20 cellular contexts compared by ENCODE assay signal in genomic region chrX:336227-336626, GRCh38. TPM values are rescaled to one million over a fixed set of nuclear protein-coding genes. Genes with fewer than 3 reads are reported as not detected.
DNase-seq lines count a peak whose midpoint lies in the region; ATAC-seq, FAIRE-seq and TF ChIP-seq lines count a peak whose summit lies in the region.
"Had no signal": no experiment of that assay in that cellular context is flagged by ENCODE, and none has a peak within 500 bp of the region (broad histone marks: within the 10 kb centered on the region; RNA-seq: fewer than 3 reads in every experiment).

No MANE protein-coding gene starts in this region.

- H3K36me3 Mint-ChIP-seq in H9 (ENCODE audit: insufficient read depth in 1 of 3, low read depth in 3 of 3): peaks cover 26 to 46% (median 39%) of the 10 kb centered on the region in 3 experiments

- H3K4me3 ChIP-seq in SK-N-MC: no peak overlapping the region
- H3K4me3 ChIP-seq in kidney (ENCODE audit: low read length in 2 of 2): no peak overlapping the region
- H3K4me3 ChIP-seq in sigmoid colon: no peak overlapping the region
- H3K4me3 ChIP-seq: GM12878, SJSA1 had no signal

- H3K36me3 ChIP-seq in SK-N-MC (ENCODE audit: insufficient read depth, low read length): no peaks in the 10 kb centered on the region; the same call in 1 of the 2 replicates
- H3K36me3 ChIP-seq in kidney (ENCODE audit: control insufficient read depth in 1 of 2, insufficient read depth in 2 of 2, low read length in 2 of 2): no peaks in the 10 kb centered on the region
- peaks cover 0 to 6% (median 0%) of the 10 kb centered on the region in 4 donors for H3K36me3 ChIP-seq in sigmoid colon

- H2BK15ac ChIP-seq in H9 (ENCODE audit: low read depth, low read length): no peak overlapping the region

- no peak overlapping the region for H2AFZ ChIP-seq in H9 (ENCODE audit: low read length)

- H3K27ac Mint-ChIP-seq in H9: peak overlapping the region in 2 of 3 experiments; percentile 56 to 68; a peak in 3 of 7 replicates

- no peaks in the 10 kb centered on the region for H3K23me2 ChIP-seq in H9 (ENCODE audit: insufficient read length, low read depth, low read length, poor library complexity, severe bottlenecking)

- H4K20me1 ChIP-seq in H9 (ENCODE audit: control insufficient read depth, insufficient read depth, insufficient read length): no peaks in the 10 kb centered on the region

- H3K79me1 ChIP-seq in H9 (ENCODE audit: insufficient read depth, low read depth, low read length, poor library complexity, severe bottlenecking): no peaks in the 10 kb centered on the region

- H2BK120ac ChIP-seq in H9 (ENCODE audit: low read depth, low read length, poor library complexity, severe bottlenecking): no peak overlapping the region

- H3K4me3 Mint-ChIP-seq in H9: no peak overlapping the region

- H3K18ac ChIP-seq in H9 (ENCODE audit: insufficient read length, low read depth, low read length): no peak overlapping the region

- TF ChIP-seq POLR2A in sigmoid colon (IDR thresholded peaks at IDR 0.05): no peak

- H3K4ac ChIP-seq in H9 (ENCODE audit: low read depth, low read length): no peak overlapping the region

- ATAC-seq in GM21786 (IDR thresholded peaks at IDR 0.05; ENCODE audit: unreplicated experiment): no peak
- ATAC-seq: GM12878 had no signal

- no peaks in the 10 kb centered on the region for H3K27me3 ChIP-seq in H9 (ENCODE audit: insufficient read depth, low read length)
- peaks cover 2 to 15% (median 7%) of the 10 kb centered on the region in 3 donors for H3K27me3 ChIP-seq in sigmoid colon

- H3K9me3 ChIP-seq in H9 (ENCODE audit: control insufficient read depth, low read depth, low read length) (no peaks in the 10 kb centered on the region), SK-N-MC (ENCODE audit: low read depth, low read length) (no peaks in the 10 kb centered on the region), kidney (ENCODE audit: control insufficient read depth in 1 of 2, low read length in 2 of 2) (no peaks in the 10 kb centered on the region), sigmoid colon (no peaks in the 10 kb centered on the region)

- no peak overlapping the region for H2BK5ac ChIP-seq in H9 (ENCODE audit: insufficient read length, low read length)

- no peak overlapping the region for H3K14ac ChIP-seq in H9 (ENCODE audit: insufficient read depth, low read length)

- H3K4me2 ChIP-seq in H9 (ENCODE audit: insufficient read depth, insufficient read length, low read length): no peak overlapping the region

- peaks cover 1 to 3% of the 10 kb centered on the region in 2 experiments; a peak in 3 of 5 replicates for H3K9me3 Mint-ChIP-seq in H9

- H3K4me1 Mint-ChIP-seq in H9: 0 out of 4 replicates have a peak, but pooled peaks cover 0 to 2% of the 10 kb centered on the region in 2 experiments

- H3K23ac ChIP-seq in H9 (ENCODE audit: insufficient read length, low read depth, low read length): no peak overlapping the region

- H2BK20ac ChIP-seq in H9 (ENCODE audit: low read depth, low read length, poor library complexity, severe bottlenecking): no peak overlapping the region

- H3K79me2 ChIP-seq in H9 (ENCODE audit: insufficient read depth, low read length): no peaks in the 10 kb centered on the region

- H2BK12ac ChIP-seq in H9 (ENCODE audit: insufficient read length, low read depth, low read length): no peak overlapping the region

- no peak overlapping the region for H3T11ph ChIP-seq in H9 (ENCODE audit: low read length)

- WGBS in H9 (ENCODE audit: extremely low coverage, insufficient read length, low lambda C conversion rate): no CpG with 5 or more reads among the region's 21 CpGs
- 89 to 92% methylated on average over 21 of the region's 21 CpGs for WGBS in sigmoid colon, 2 donors

- no peak overlapping the region for H4K5ac ChIP-seq in H9 (ENCODE audit: insufficient read length, low read depth, low read length)

- H3K4me1 ChIP-seq in H9 (ENCODE audit: insufficient read depth, low read length): no peaks in the 10 kb centered on the region
- peaks cover 0 to 2% of the 10 kb centered on the region in 2 donors for H3K4me1 ChIP-seq in kidney (ENCODE audit: control insufficient read depth in 1 of 2, insufficient read depth in 1 of 2, low read depth in 1 of 2, low read length in 2 of 2)
- H3K4me1 ChIP-seq in sigmoid colon: peaks cover 0 to 7% (median 7%) of the 10 kb centered on the region in 4 donors

- TF ChIP-seq CTCF in H9 (conservative IDR thresholded peaks at IDR 0.05) (no peak), kidney (IDR thresholded peaks at IDR 0.05; ENCODE audit: borderline replicate concordance, extremely low read depth, insufficient read depth) (no peak), sigmoid colon (IDR thresholded peaks at IDR 0.05) (no peak)

- H3K27ac ChIP-seq in H9 (ENCODE audit: insufficient read length, low read depth, low read length) (no peak overlapping the region), SK-N-MC (peak overlapping the region; percentile 57), kidney (ENCODE audit: low read depth in 2 of 2, low read length in 2 of 2) (no peak overlapping the region), sigmoid colon (no peak overlapping the region)
- H3K27ac ChIP-seq: SJSA1 had no signal

- no peak overlapping the region for H3K56ac ChIP-seq in H9 (ENCODE audit: insufficient read length, low read depth, low read length)

- FAIRE-seq in kidney (lab: Jason Lieb, UNC): no peak
- FAIRE-seq: GM12878 had no signal

- DNase-seq in H9 (no peak), SK-N-MC (ENCODE audit: low read depth, low spot score) (no peak), kidney (peak; percentile 58), sigmoid colon (peak; percentile 48), DMS114 treated with DMSO at 0.1 percent for 48 hours (lab: John Stamatoyannopoulos, UW; ENCODE audit: unreplicated experiment) (no peak), HPDE6-E6E7 (ENCODE audit: extremely low spot score) (no peak)
- DNase-seq: CD4-positive, CD25-positive, alpha-beta regulatory T cell; DND-41; HCEC 1CT; IMR-90; NCI-H1105; NCI-H146; NCI-H2029 treated with DMSO at 0.1 percent for 48 hours; NCI-H226; NCI-H524; NCI-H774; NK-92 treated with Interleukin-12 subunit alpha and Interleukin-12 subunit beta, amount 100 ng/mL, for 24 hours had no signal

- intact Hi-C loops in kidney (cut with DNase I): no loop called here
- intact Hi-C loops in sigmoid colon (cut with DNase I): no loop called here

- H2AK5ac ChIP-seq in H9 (ENCODE audit: insufficient read length, low read length): no peak overlapping the region

- no peak overlapping the region for H4K8ac ChIP-seq in H9 (replicated peaks; ENCODE audit: insufficient read length, low read depth, low read length)

- TF ChIP-seq EP300 in sigmoid colon (IDR thresholded peaks at IDR 0.05): no peak

- no peak overlapping the region for H3K9ac ChIP-seq in H9 (ENCODE audit: extremely low read depth, insufficient read length, low read length)
- H3K9ac ChIP-seq in SK-N-MC (ENCODE audit: insufficient read length): no peak overlapping the region
- H3K9ac ChIP-seq in kidney (ENCODE audit: low read length in 2 of 2): no peak overlapping the region

- H4K91ac ChIP-seq in H9 (ENCODE audit: insufficient read length, low read depth, low read length): no peak overlapping the region

- no peaks in the 10 kb centered on the region for H3K27me3 Mint-ChIP-seq in H9 (ENCODE audit: low read depth)
- H3K27me3 Mint-ChIP-seq: CD4-positive, CD25-positive, alpha-beta regulatory T cell had no signal

RNA-seq across cellular contexts. Expression of gene GTPBP6, which starts 17.6 kb away (rescaled TPM):
- 64.0 and 64.5 TPM in 2 replicates for total RNA-seq in H9 (2021)
- total RNA-seq in kidney: 50.1 TPM
- 61.9 TPM for polyA plus RNA-seq in kidney (ENCODE audit: insufficient read depth, low read depth, low replicate concordance)
- total RNA-seq in sigmoid colon: 10 to 100 TPM; 22.4 to 40.3 (median 30.9) TPM
- 10 to 100 TPM; 36.0 to 65.8 (median 36.5) TPM for polyA plus RNA-seq in sigmoid colon

RNA-seq across cellular contexts. Expression of gene PPP2R3B, which starts 50.5 kb away (rescaled TPM):
- total RNA-seq in H9 (2021): 63.3 and 72.1 TPM in 2 replicates
- 14.4 TPM for total RNA-seq in kidney
- polyA plus RNA-seq in kidney (ENCODE audit: insufficient read depth, low read depth, low replicate concordance): 14.1 TPM
- total RNA-seq in sigmoid colon: 10 to 100 TPM in 1 of 4 donors, 1 to 10 TPM in 3; 3.2 to 16.1 (median 6.6) TPM
- polyA plus RNA-seq in sigmoid colon: 10 to 100 TPM in 1 of 3 donors, 1 to 10 TPM in 2; 2.1 to 13.3 (median 5.4) TPM

RNA-seq across cellular contexts. Expression of gene PLCXD1, which starts 55.0 kb away (rescaled TPM):
- total RNA-seq in H9 (2021): 96.5 and 96.9 TPM in 2 replicates
- total RNA-seq in kidney: 11.0 TPM
- 4.9 TPM for polyA plus RNA-seq in kidney (ENCODE audit: insufficient read depth, low read depth, low replicate concordance)
- total RNA-seq in sigmoid colon: 1 to 10 TPM; 2.5 to 6.8 (median 3.6) TPM
- polyA plus RNA-seq in sigmoid colon: 10 to 100 TPM in 1 of 3 donors, 1 to 10 TPM in 2; 5.1 to 29.8 (median 9.6) TPM

Comparison
In these comparisons a context has a peak if more than half of its experiments do, and no peak if none do; other contexts are left out.
1. DNase-seq: peak in kidney (single experiment) and sigmoid colon (single experiment); none in H9 (single experiment), SK-N-MC (single experiment), DMS114 treated with DMSO at 0.1 percent for 48 hours (single experiment) and HPDE6-E6E7 (single experiment).